ENCODE assay signal across 23 cellular contexts in the genomic region with DNA sequence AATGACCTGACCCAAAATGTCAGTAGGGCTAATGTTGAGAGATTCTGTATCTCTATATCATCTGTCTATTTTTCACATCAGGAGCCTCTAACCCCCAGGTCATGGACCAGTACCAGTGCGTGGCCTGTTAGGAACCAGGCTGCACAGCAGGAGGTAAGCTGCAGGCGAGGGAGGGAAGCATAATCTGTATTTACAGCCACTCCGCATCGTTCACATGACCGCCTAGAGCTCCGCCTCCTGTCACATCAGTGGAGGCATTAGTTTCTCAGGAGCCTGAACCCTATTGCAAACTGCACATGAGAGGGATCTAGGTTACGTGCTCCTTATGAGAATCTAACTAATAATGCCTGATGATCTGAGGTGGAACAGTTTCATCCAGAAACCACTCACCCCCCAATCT.
DNase-seq lines count a peak whose midpoint lies in the region; ATAC-seq, FAIRE-seq and TF ChIP-seq lines count a peak whose summit lies in the region.
"Had no signal": no experiment of that assay in that cellular context is flagged by ENCODE, and none has a peak within 500 bp of the region (broad histone marks: within the 10 kb centered on the region; RNA-seq: fewer than 3 reads in every experiment).

No MANE protein-coding gene starts in this region.

- H3K27ac Mint-ChIP-seq in nephron progenitor cell: no peak overlapping the region
- H3K27ac Mint-ChIP-seq: B cell, CD14-positive monocyte had no signal

- RAD21 ChIA-PET in HCT116 (lab: Charles Lee; ENCODE audit: low non-redundant PET in 1 of 2, low total read pairs in 2 of 2, uncharacterized antibody in 2 of 2, unreplicated experiment in 2 of 2): no interaction called here

- FAIRE-seq in kidney (lab: Jason Lieb, UNC): no peak
- FAIRE-seq: G401.6, GM18507, RCC 7860 had no signal

- in situ Hi-C loops in brain microvascular endothelial cell (cut with HindIII; ENCODE audit: low pct_ligation_motif_present, low sequenced_read_pairs): no loop called here

- no peaks in the 10 kb centered on the region for H3K36me3 ChIP-seq in HCT116 (ENCODE audit: control insufficient read depth in 1 of 2, insufficient read depth in 2 of 2, low read length in 2 of 2)
- no peaks in the 10 kb centered on the region for H3K36me3 ChIP-seq in WERI-Rb-1
- H3K36me3 ChIP-seq in kidney (ENCODE audit: control insufficient read depth in 1 of 2, insufficient read depth in 2 of 2, low read length in 2 of 2): no peaks in the 10 kb centered on the region
- H3K36me3 ChIP-seq in brain microvascular endothelial cell (replicated peaks): no peaks in the 10 kb centered on the region
- H3K36me3 ChIP-seq: MG63, SJCRH30 had no signal

- H3K27me3 ChIP-seq in HCT116 (ENCODE audit: insufficient read depth, low read length) (peaks cover 22% of the 10 kb centered on the region), WERI-Rb-1 (ENCODE audit: insufficient read depth, low read depth, severe bottlenecking) (no peaks in the 10 kb centered on the region), brain microvascular endothelial cell (replicated peaks) (no peaks in the 10 kb centered on the region)
- H3K27me3 ChIP-seq: MG63, SJCRH30 had no signal

- intact Hi-C loops in HCT116 (cut with micrococcal nuclease): loop anchor here (2.0 to 10.0 kb wide), 2 partner anchors 665 to 909 kb away; no protein-coding TSS in a partner anchor
- intact Hi-C loops in kidney (cut with DNase I): loop anchor here (10.0 kb wide), 1 partner anchor 525 kb away; no protein-coding TSS in a partner anchor

- TF ChIP-seq POLR2A in HCT116 (IDR thresholded peaks at IDR 0.05; ENCODE audit: borderline replicate concordance, extremely low read depth, insufficient read depth, insufficient read length): no peak

- H3K4me2 ChIP-seq in HCT116 (ENCODE audit: low read length): no peak overlapping the region

- peaks cover 11% of the 10 kb centered on the region for H3K27me3 Mint-ChIP-seq in nephron progenitor cell (ENCODE audit: low read depth, poor library complexity)

- H3K27ac ChIP-seq in HCT116 (ENCODE audit: low read depth, low read length): no peak overlapping the region
- H3K27ac ChIP-seq in WERI-Rb-1: no peak overlapping the region
- no peak overlapping the region for H3K27ac ChIP-seq in kidney (ENCODE audit: low read depth in 2 of 2, low read length in 2 of 2)
- no peak overlapping the region for H3K27ac ChIP-seq in brain microvascular endothelial cell
- H3K27ac ChIP-seq: SJCRH30 had no signal

- peaks cover 9% of the 10 kb centered on the region for H3K4me1 Mint-ChIP-seq in nephron progenitor cell
- H3K4me1 Mint-ChIP-seq: B cell, CD14-positive monocyte had no signal

- POLR2A ChIA-PET in HCT116 (lab: Charles Lee): no interaction called here

- no peaks in the 10 kb centered on the region for H3K79me2 ChIP-seq in HCT116 (ENCODE audit: insufficient read depth, low read length)

- CTCF ChIA-PET in HCT116 (lab: Charles Lee): interaction anchor here (1.9 kb wide), 1 partner anchor 9 kb away, joined by 4 read pairs; no protein-coding TSS in a partner anchor

- no peak overlapping the region for H3K4me3 Mint-ChIP-seq in nephron progenitor cell
- H3K4me3 Mint-ChIP-seq: B cell, CD14-positive monocyte had no signal

- ATAC-seq in HCT116 (peak; percentile 39; the same call in 1 of the 2 replicates), GM18870 (IDR thresholded peaks at IDR 0.05; ENCODE audit: unreplicated experiment) (no peak)

- H4K20me1 ChIP-seq in HCT116 (ENCODE audit: insufficient read depth): no peaks in the 10 kb centered on the region

- DNase-seq in NCI-H2227 (lab: John Stamatoyannopoulos, UW; ENCODE audit: unreplicated experiment): peak; percentile 27
- no peak for DNase-seq in NCI-H2227 treated with DMSO at 0.1 percent for 48 hours (lab: John Stamatoyannopoulos, UW)
- no peak for DNase-seq in HCT116 (ENCODE audit: low read depth, low spot score)
- DNase-seq in WERI-Rb-1: peak; percentile 67
- peak; percentile 20 for DNase-seq in nephron progenitor cell
- no peak for DNase-seq in kidney
- DNase-seq in brain microvascular endothelial cell: no peak
- DNase-seq: H7, MG63, NCI-H1092, NCI-H1694 treated with DMSO at 0.1 percent for 48 hours, NCI-H2107, NCI-H226, NCI-H526, OCI-M1, SJCRH30, T-helper 1 cell had no signal

- no peaks in the 10 kb centered on the region for H3K9me3 Mint-ChIP-seq in nephron progenitor cell
- H3K9me3 Mint-ChIP-seq: CD14-positive monocyte had no signal

- no peak overlapping the region for H2AFZ ChIP-seq in HCT116 (ENCODE audit: low read depth, low read length, poor library complexity, severe bottlenecking)

- H3K4me1 ChIP-seq in HCT116 (ENCODE audit: control insufficient read depth in 1 of 2, insufficient read depth in 2 of 2, low read length in 2 of 2): no peaks in the 10 kb centered on the region
- H3K4me1 ChIP-seq in kidney (ENCODE audit: control insufficient read depth in 1 of 2, insufficient read depth in 1 of 2, low read depth in 1 of 2, low read length in 2 of 2): no peaks in the 10 kb centered on the region

- H3K36me3 Mint-ChIP-seq in nephron progenitor cell (ENCODE audit: low read depth): no peaks in the 10 kb centered on the region
- H3K36me3 Mint-ChIP-seq: CD14-positive monocyte had no signal

- TF ChIP-seq RAD21 in HCT116 (IDR thresholded peaks at IDR 0.05; ENCODE audit: low read depth): no peak

- H3K9me2 ChIP-seq in HCT116 (ENCODE audit: insufficient read depth): no peaks in the 10 kb centered on the region

- H3K4me3 ChIP-seq in HCT116 (replicated peaks in 1 of 2; ENCODE audit: low read depth in 1 of 2, low read length in 2 of 2): no peak overlapping the region
- no peak overlapping the region for H3K4me3 ChIP-seq in WERI-Rb-1 (ENCODE audit: low read depth, low read length)
- no peak overlapping the region for H3K4me3 ChIP-seq in kidney (ENCODE audit: low read length in 2 of 2)
- H3K4me3 ChIP-seq in brain microvascular endothelial cell (ENCODE audit: low read depth, low read length): no peak overlapping the region
- H3K4me3 ChIP-seq: MG63, SJCRH30 had no signal

- H3K9me3 ChIP-seq in HCT116 (ENCODE audit: control insufficient read depth in 1 of 2, insufficient read depth in 1 of 2, low read depth in 1 of 2, low read length in 2 of 2): no peaks in the 10 kb centered on the region
- no peaks in the 10 kb centered on the region for H3K9me3 ChIP-seq in WERI-Rb-1 (ENCODE audit: severe bottlenecking)
- H3K9me3 ChIP-seq in kidney (ENCODE audit: control insufficient read depth in 1 of 2, low read length in 2 of 2): no peaks in the 10 kb centered on the region
- H3K9me3 ChIP-seq: MG63, SJCRH30 had no signal

- TF ChIP-seq CTCF in HCT116 (IDR thresholded peaks at IDR 0.05 in 2 of 3, conservative IDR thresholded peaks at IDR 0.05 in 1 of 3; ENCODE audit: borderline replicate concordance in 1 of 3, insufficient read depth in 1 of 3, low read depth in 2 of 3, low read length in 2 of 3): no peak
- no peak for TF ChIP-seq CTCF in WERI-Rb-1 (IDR thresholded peaks at IDR 0.05; ENCODE audit: low read depth, low read length)
- TF ChIP-seq CTCF in nephron progenitor cell (IDR thresholded peaks at IDR 0.05): no peak
- no peak for TF ChIP-seq CTCF in kidney (IDR thresholded peaks at IDR 0.05; ENCODE audit: borderline replicate concordance, extremely low read depth, insufficient read depth)
- TF ChIP-seq CTCF in brain microvascular endothelial cell (IDR thresholded peaks at IDR 0.05; ENCODE audit: low read depth, low read length, missing control alignments): no peak

- no peak overlapping the region for H3K9ac ChIP-seq in HCT116 (ENCODE audit: low read length)
- no peak overlapping the region for H3K9ac ChIP-seq in kidney (ENCODE audit: low read length in 2 of 2)

- no TSS peak for BruUV-seq in HCT116 (replicated peaks; lab: Mats Ljungman, UMichigan)

TF ChIP-seq in HCT116, 20 proteins besides CTCF, POLR2A, EP300 and RAD21 (continues in another document):
- TF ChIP-seq SIN3A (IDR thresholded peaks at IDR 0.05; ENCODE audit: low read depth): no peak
- TF ChIP-seq FOSL1 (IDR thresholded peaks at IDR 0.05; ENCODE audit: low read depth): no peak
- TF ChIP-seq, protein P1, sequence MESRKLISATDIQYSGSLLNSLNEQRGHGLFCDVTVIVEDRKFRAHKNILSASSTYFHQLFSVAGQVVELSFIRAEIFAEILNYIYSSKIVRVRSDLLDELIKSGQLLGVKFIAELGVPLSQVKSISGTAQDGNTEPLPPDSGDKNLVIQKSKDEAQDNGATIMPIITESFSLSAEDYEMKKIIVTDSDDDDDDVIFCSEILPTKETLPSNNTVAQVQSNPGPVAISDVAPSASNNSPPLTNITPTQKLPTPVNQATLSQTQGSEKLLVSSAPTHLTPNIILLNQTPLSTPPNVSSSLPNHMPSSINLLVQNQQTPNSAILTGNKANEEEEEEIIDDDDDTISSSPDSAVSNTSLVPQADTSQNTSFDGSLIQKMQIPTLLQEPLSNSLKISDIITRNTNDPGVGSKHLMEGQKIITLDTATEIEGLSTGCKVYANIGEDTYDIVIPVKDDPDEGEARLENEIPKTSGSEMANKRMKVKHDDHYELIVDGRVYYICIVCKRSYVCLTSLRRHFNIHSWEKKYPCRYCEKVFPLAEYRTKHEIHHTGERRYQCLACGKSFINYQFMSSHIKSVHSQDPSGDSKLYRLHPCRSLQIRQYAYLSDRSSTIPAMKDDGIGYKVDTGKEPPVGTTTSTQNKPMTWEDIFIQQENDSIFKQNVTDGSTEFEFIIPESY (IDR thresholded peaks at IDR 0.05; ENCODE audit: extremely low read depth, insufficient replicate concordance, low read length): no peak
- no peak for TF ChIP-seq SP1 (IDR thresholded peaks at IDR 0.05; ENCODE audit: low read depth)

Comparison
In these comparisons a context has a peak if more than half of its experiments do, and no peak if none do; other contexts are left out.
1. DNase-seq: peak in NCI-H2227 (single experiment), WERI-Rb-1 (single experiment) and nephron progenitor cell (single experiment); none in NCI-H2227 treated with DMSO at 0.1 percent for 48 hours (single experiment), HCT116 (single experiment), kidney (single experiment) and brain microvascular endothelial cell (single experiment).